ENCODE assay signal across 8 cellular contexts in the genomic region with DNA sequence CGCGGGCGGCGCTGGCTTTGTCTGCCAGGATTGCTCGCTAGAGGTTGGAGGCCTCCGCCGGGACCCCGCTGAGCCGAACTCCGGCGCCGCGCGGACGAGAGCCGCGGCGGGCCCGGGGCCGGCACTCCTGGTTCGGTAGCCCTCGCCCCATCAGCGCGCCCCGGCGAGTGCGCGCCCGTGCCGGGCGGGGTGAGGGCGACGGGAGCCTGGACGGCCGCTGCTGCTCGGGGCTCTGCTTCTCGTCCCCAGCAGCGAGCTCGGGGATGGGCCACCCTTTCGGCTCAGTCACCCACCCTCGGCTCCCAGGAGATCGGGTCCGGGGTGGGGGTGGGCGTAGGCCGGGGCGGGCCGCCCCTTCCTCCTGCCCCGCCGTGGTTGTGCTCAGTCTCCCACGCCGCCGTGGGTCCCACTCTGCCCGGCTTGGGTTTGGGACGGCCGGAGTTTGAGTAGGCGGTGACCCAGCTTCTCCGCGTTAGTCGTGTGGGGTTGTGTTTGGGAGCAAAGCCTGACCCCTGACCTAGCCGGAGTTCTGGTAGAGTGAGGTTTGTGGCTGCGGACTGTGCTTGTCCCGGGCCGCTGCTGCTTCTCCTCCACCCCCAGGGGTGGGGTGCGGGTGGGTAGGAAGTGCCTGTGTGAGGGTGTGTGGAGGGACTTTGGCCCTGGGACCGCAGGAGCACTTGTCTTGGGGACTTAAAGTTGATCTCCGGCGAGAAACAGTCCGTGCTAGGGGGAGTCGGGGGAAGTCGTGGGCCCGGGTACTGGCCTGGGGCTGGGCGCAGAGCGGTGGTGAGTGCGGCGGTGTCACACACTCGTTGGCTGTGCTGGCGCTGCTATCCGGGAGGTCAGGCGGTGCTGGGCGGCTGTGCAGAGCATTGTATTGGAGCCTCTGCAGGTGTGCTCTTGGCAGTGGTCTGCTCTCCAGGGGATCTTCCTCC. TPM values are rescaled to one million over a fixed set of nuclear protein-coding genes. Genes with fewer than 3 reads are reported as not detected.
DNase-seq lines count a peak whose midpoint lies in the region; ATAC-seq and TF ChIP-seq lines count a peak whose summit lies in the region.

No MANE protein-coding gene starts in this region.

- H3K9me2 ChIP-seq in SK-N-SH: no peaks in the 10 kb centered on the region

- H3K79me2 ChIP-seq in SK-N-SH (ENCODE audit: insufficient read depth): peaks cover 55% of the 10 kb centered on the region

- peaks cover 7% of the 10 kb centered on the region; the same call in 1 of the 2 replicates for H3K9me3 ChIP-seq in BLaER1
- no peaks in the 10 kb centered on the region for H3K9me3 ChIP-seq in SK-N-SH
- no peaks in the 10 kb centered on the region for H3K9me3 ChIP-seq in endocrine pancreas (ENCODE audit: control insufficient read depth, low read length)
- H3K9me3 ChIP-seq in mucosa of descending colon: no peaks in the 10 kb centered on the region
- H3K9me3 ChIP-seq in aorta (ENCODE audit: control insufficient read depth, low read length): no peaks in the 10 kb centered on the region

- WGBS in SK-N-SH (ENCODE audit: low lambda C conversion rate): 0% methylated on average over 22 of the region's 80 CpGs
- 0 to 1% methylated on average over 71 to 80 of the region's 80 CpGs for WGBS in aorta, 2 donors

- H3K4me1 ChIP-seq in BLaER1: peaks cover 71% of the 10 kb centered on the region
- peaks cover 38 to 46% of the 10 kb centered on the region in 2 experiments for H3K4me1 ChIP-seq in SK-N-SH (ENCODE audit: control insufficient read depth in 1 of 2, insufficient read depth in 2 of 2, low read depth in 1 of 2, low read length in 1 of 2)
- H3K4me1 ChIP-seq in endocrine pancreas (ENCODE audit: control insufficient read depth, insufficient read depth, low read length): no peaks in the 10 kb centered on the region
- H3K4me1 ChIP-seq in mucosa of descending colon (ENCODE audit: low read depth): peaks cover 41% of the 10 kb centered on the region
- no peaks in the 10 kb centered on the region for H3K4me1 ChIP-seq in aorta (ENCODE audit: control insufficient read depth in 1 of 2, insufficient read depth in 2 of 2, low read length in 2 of 2)

- CTCF ChIA-PET in SK-N-SH (lab: Yijun Ruan, JAX): interaction anchor here (4.0 to 35.3 kb wide), 2 partner anchors 10 to 51 kb away, joined by 20 to 602 read pairs; no protein-coding TSS in a partner anchor

- peak overlapping the region; percentile 99 for H3K27ac ChIP-seq in BLaER1
- H3K27ac ChIP-seq in SK-N-SH (ENCODE audit: low read depth in 2 of 2, low read length in 1 of 2): peak overlapping the region; percentile 82 to 83
- peak overlapping the region; percentile 65 to 83 for H3K27ac ChIP-seq in aorta (ENCODE audit: low read depth in 1 of 2, low read length in 2 of 2)

- H3K27me3 ChIP-seq in BLaER1 (no peaks in the 10 kb centered on the region), SK-N-SH (ENCODE audit: insufficient read depth) (no peaks in the 10 kb centered on the region), endocrine pancreas (ENCODE audit: control insufficient read depth, insufficient read depth, low read length) (no peaks in the 10 kb centered on the region), aorta (ENCODE audit: control insufficient read depth in 1 of 2, insufficient read depth in 2 of 2, low read length in 1 of 2) (no peaks in the 10 kb centered on the region)

- H3F3A ChIP-seq in SK-N-SH (replicated peaks; ENCODE audit: insufficient read depth): peaks cover 9% of the 10 kb centered on the region

- TF ChIP-seq EP300 in SK-N-SH (IDR thresholded peaks at IDR 0.05; ENCODE audit: borderline replicate concordance in 1 of 2, low read depth in 1 of 2, low read length in 1 of 2): no peak

- H3K9ac ChIP-seq in BLaER1 (peak overlapping the region; percentile 99), SK-N-SH (peak overlapping the region; percentile 98), endocrine pancreas (ENCODE audit: control insufficient read depth, insufficient read depth, low read length) (peak overlapping the region; percentile 77)

- H3K4me2 ChIP-seq in BLaER1 (peak overlapping the region; percentile 96), SK-N-SH (peak overlapping the region; percentile 98)

- peaks cover 49% of the 10 kb centered on the region for H4K20me1 ChIP-seq in BLaER1
- H4K20me1 ChIP-seq in SK-N-SH (ENCODE audit: insufficient read depth): peaks cover 47% of the 10 kb centered on the region

- DNase-seq in SK-N-SH (peak; percentile 79), mucosa of descending colon (peak; percentile 87 to 88 (median 88)), aorta (peak; percentile 68 to 84), GOT3 (lab: John Stamatoyannopoulos, UW) (no peak)

- ATAC-seq in GM19023 (IDR thresholded peaks at IDR 0.05; ENCODE audit: unreplicated experiment) (peak; percentile 25), HG03103 (IDR thresholded peaks at IDR 0.05; ENCODE audit: low read depth, unreplicated experiment) (peak; percentile 1), mucosa of descending colon (peak; percentile 69), aorta (ENCODE audit: low FRiP score) (peak; percentile 44)

- TF ChIP-seq RAD21 in SK-N-SH (IDR thresholded peaks at IDR 0.05; ENCODE audit: low read length): no peak

- intact Hi-C loops in mucosa of descending colon (cut with DNase I, micrococcal nuclease) (no loop called here), aorta (cut with DNase I) (loop anchor here in 1 of 2 donors (2.0 kb wide), 1 partner anchor 46 kb away; a partner anchor contains a TSS)

- H3K36me3 ChIP-seq in BLaER1: peaks cover 14% of the 10 kb centered on the region; the same call in 1 of the 2 replicates
- H3K36me3 ChIP-seq in SK-N-SH (replicated peaks in 1 of 2; ENCODE audit: control insufficient read depth in 1 of 2, insufficient read depth in 2 of 2, low read length in 1 of 2): no peaks in the 10 kb centered on the region
- H3K36me3 ChIP-seq in endocrine pancreas (ENCODE audit: control insufficient read depth, insufficient read depth, low read length): no peaks in the 10 kb centered on the region
- no peaks in the 10 kb centered on the region for H3K36me3 ChIP-seq in mucosa of descending colon (ENCODE audit: low read depth)
- no peaks in the 10 kb centered on the region for H3K36me3 ChIP-seq in aorta (ENCODE audit: control insufficient read depth in 1 of 2, insufficient read depth in 2 of 2, low read length in 1 of 2)

- no peak for TF ChIP-seq CTCF in SK-N-SH (IDR thresholded peaks at IDR 0.05)
- no peak for TF ChIP-seq CTCF in mucosa of descending colon (IDR thresholded peaks at IDR 0.05)

- POLR2A ChIA-PET in SK-N-SH (lab: Yijun Ruan, JAX): no interaction called here

- H2AFZ ChIP-seq in SK-N-SH (ENCODE audit: low read depth): no peak overlapping the region

- H3K4me3 ChIP-seq in BLaER1 (peak overlapping the region; percentile 90), SK-N-SH (ENCODE audit: low read depth in 2 of 2, low read length in 1 of 2) (peak overlapping the region; percentile 82 to 99), endocrine pancreas (ENCODE audit: control insufficient read depth, insufficient read depth, low read length) (no peak overlapping the region), mucosa of descending colon (peak overlapping the region; percentile 92), aorta (ENCODE audit: low read length in 2 of 2) (peak overlapping the region; percentile 73 to 94)

TF ChIP-seq in SK-N-SH, 30 proteins besides CTCF, POLR2A, EP300 and RAD21:
- TF ChIP-seq, protein P1, sequence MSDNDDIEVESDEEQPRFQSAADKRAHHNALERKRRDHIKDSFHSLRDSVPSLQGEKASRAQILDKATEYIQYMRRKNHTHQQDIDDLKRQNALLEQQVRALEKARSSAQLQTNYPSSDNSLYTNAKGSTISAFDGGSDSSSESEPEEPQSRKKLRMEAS (IDR thresholded peaks at IDR 0.05; ENCODE audit: low read depth): 0 out of 2 replicates have a peak, but pooled peaks have one; percentile 23
- TF ChIP-seq FOXM1 (IDR thresholded peaks at IDR 0.05; ENCODE audit: low read depth): no peak

RNA-seq across cellular contexts. Expression of a gene that starts 0.7 kb away (rescaled TPM):
- polyA plus RNA-seq in SK-N-SH (2012; rRNA removed) (44.0 and 78.1 TPM in 2 replicates), aorta (10 to 100 TPM; 12.3 to 13.8 TPM)
- polyA plus RNA-seq in SK-N-SH (2012; cell fraction: cytosol; rRNA removed): 42.5 and 64.1 TPM in 2 replicates
- polyA plus RNA-seq in SK-N-SH (2012; cell fraction: nucleus; rRNA removed): 57.0 and 58.9 TPM in 2 replicates
- total RNA-seq in mucosa of descending colon (10 to 100 TPM; 75.5 to 96.5 (median 81.0) TPM), aorta (10 to 100 TPM; 59.5 to 61.5 TPM)

RNA-seq across cellular contexts. Expression of a gene that starts 46.4 kb away (rescaled TPM):
- polyA plus RNA-seq in SK-N-SH (2012; rRNA removed) (14.0 and 15.6 TPM in 2 replicates), aorta (10 to 100 TPM; 15.6 to 32.3 TPM)
- polyA plus RNA-seq in SK-N-SH (2012; cell fraction: cytosol; rRNA removed): 23.3 and 26.8 TPM in 2 replicates
- 4.5 and 4.6 TPM in 2 replicates for polyA plus RNA-seq in SK-N-SH (2012; cell fraction: nucleus; rRNA removed)
- total RNA-seq in mucosa of descending colon (100 to 1,000 TPM in 1 of 3 donors, 10 to 100 TPM in 2; 95.2 to 123 (median 95.8) TPM), aorta (10 to 100 TPM; 39.7 to 43.1 TPM)

Comparison
In these comparisons a context has a peak if more than half of its experiments do, and no peak if none do; other contexts are left out.
1. ATAC-seq: peak in every context shown above with its lines; median percentile 69 in mucosa of descending colon; 44 in aorta; 25 in GM19023; 1 in HG03103.